Comparison of ENCODE assay signal across 9 cellular contexts in genomic region chr15:32870240-32871033, GRCh38.
DNase-seq lines count a peak whose midpoint lies in the region; FAIRE-seq and TF ChIP-seq lines count a peak whose summit lies in the region.
"Had no signal": no experiment of that assay in that cellular context is flagged by ENCODE, and none has a peak within 500 bp of the region (broad histone marks: within the 10 kb centered on the region; RNA-seq: fewer than 3 reads in every experiment).

No MANE protein-coding gene starts in this region.

- no peaks in the 10 kb centered on the region for H3K9me3 Mint-ChIP-seq in IgD-negative memory B cell
- H3K9me3 Mint-ChIP-seq: type B pancreatic cell had no signal

- peaks cover 3% of the 10 kb centered on the region for H3K27me3 Mint-ChIP-seq in IgD-negative memory B cell
- H3K27me3 Mint-ChIP-seq: type B pancreatic cell had no signal

- H3K27ac Mint-ChIP-seq in IgD-negative memory B cell = peak overlapping the region in 2 of 3 donors; percentile 24 to 64
- H3K27ac Mint-ChIP-seq: type B pancreatic cell had no signal

- H3K36me3 Mint-ChIP-seq in IgD-negative memory B cell = peaks cover 2% of the 10 kb centered on the region

- H3K4me1 Mint-ChIP-seq in IgD-negative memory B cell = peaks cover 3 to 15% (median 12%) of the 10 kb centered on the region in 3 donors

- DNase-seq in A172 (ENCODE audit: low spot score) = peak; percentile 94
- peak; percentile 11 for DNase-seq in GM19240 (ENCODE audit: insufficient read length, low spot score)
- peak; percentile 98 for DNase-seq in choroid plexus epithelial cell (ENCODE audit: low read depth)
- DNase-seq in activated gamma-delta T cell treated with Interleukin-2 at 50 U/mL for 16 hours = no peak
- DNase-seq in frontal cortex (ENCODE audit: low spot score in 2 of 2) = no peak
- DNase-seq in HuH-7 (ENCODE audit: low spot score) = no peak
- DNase-seq in stimulated activated CD8-positive, alpha-beta memory T cell treated with anti-CD3 and anti-CD28 coated beads, Interleukin-4, amount 100 ng/mL, for 48 hours = no peak

- no peak overlapping the region for H3K4me3 ChIP-seq in choroid plexus epithelial cell (ENCODE audit: low read depth, low read length)

- no peak for TF ChIP-seq CTCF in choroid plexus epithelial cell (conservative IDR thresholded peaks at IDR 0.05; ENCODE audit: low read depth, low read length)

- H3K4me3 Mint-ChIP-seq in IgD-negative memory B cell = peak overlapping the region in 1 of 4 donors; percentile 43
- H3K4me3 Mint-ChIP-seq: type B pancreatic cell had no signal

- FAIRE-seq in frontal cortex (lab: Jason Lieb, UNC) = no peak

Comparison
In these comparisons a context has a peak if more than half of its experiments do, and no peak if none do; other contexts are left out.
1. DNase-seq: peak in A172 (single experiment), GM19240 (single experiment) and choroid plexus epithelial cell (single experiment); none in activated gamma-delta T cell treated with Interleukin-2 at 50 U/mL for 16 hours (single experiment), frontal cortex (0 of 2), HuH-7 (single experiment) and stimulated activated CD8-positive, alpha-beta memory T cell treated with anti-CD3 and anti-CD28 coated beads, Interleukin-4, amount 100 ng/mL, for 48 hours (single experiment).